In the genomic region with DNA sequence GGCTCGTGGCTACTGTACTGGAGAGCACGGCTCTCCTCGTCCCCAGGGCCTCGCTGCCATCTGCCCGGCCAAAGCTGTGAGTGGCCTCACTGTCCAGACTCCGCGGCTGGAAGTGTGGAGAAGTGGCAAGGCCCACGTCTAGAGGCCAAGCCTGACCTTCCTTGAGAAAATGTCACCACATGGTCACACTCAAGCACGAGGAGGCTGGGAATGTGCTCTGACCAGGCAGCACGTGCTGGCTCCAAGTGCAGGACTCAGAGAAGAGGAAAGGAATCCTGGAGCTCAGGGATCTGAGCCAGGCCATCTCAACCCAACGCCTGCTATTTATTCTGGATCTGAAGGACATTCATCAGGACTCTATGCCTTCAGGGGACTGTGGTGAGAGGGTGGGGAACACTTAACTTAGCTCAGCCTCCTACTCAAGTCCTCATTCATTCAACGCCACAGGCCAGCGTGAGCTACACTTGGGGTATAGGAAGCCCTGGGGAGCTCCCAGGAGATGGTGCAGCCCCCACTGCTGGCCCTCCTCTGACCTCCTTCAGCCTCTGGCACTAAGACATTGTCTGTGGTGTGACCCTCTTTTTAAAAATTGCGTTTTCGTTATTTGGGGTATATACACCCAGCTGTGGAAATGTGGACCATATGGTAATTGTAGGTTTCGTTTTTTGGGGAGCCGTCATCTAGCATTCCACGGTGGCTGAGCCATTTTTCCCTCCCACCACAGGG, we compare ENCODE assay signal across 38 cellular contexts. TPM values are rescaled to one million over a fixed set of nuclear protein-coding genes. Genes with fewer than 3 reads are reported as not detected.
"Had no signal": no experiment of that assay in that cellular context is flagged by ENCODE, and none has a peak within 500 bp of the region (broad histone marks: within the 10 kb centered on the region; RNA-seq: fewer than 3 reads in every experiment).

No MANE protein-coding gene starts in this region.

- H3K4me3 ChIP-seq: ascending aorta, cardiac muscle cell, Peyer's patch had no signal

- H3K36me3 ChIP-seq: ascending aorta, cardiac muscle cell, Peyer's patch had no signal

- ATAC-seq: activated T-cell treated with anti-CD3 and anti-CD28 coated beads, Interleukin-2, amount 50 U/mL, for 4 hours; PC-3; Right ventricle myocardium inferior had no signal

- H3K4me1 ChIP-seq: ascending aorta had no signal

- H3K9me3 ChIP-seq: ascending aorta, Peyer's patch had no signal

- H3K27me3 ChIP-seq: ascending aorta, Peyer's patch had no signal

- H3K27ac ChIP-seq: ascending aorta, cardiac muscle cell, Peyer's patch, RWPE1, VCaP had no signal

- DNase-seq: activated B cell treated with CpG ODN at 0.5 μM for 24 hours; activated CD4-positive, alpha-beta memory T cell treated with anti-CD3 and anti-CD28 coated beads for 36 hours; activated CD4-positive, alpha-beta T cell treated with anti-CD3 and anti-CD28 coated beads for 4 hours; activated CD4-positive, alpha-beta T cell treated with anti-CD3 and anti-CD28 coated beads, Interleukin-2, amount 50 U/mL, for 1 hour; activated CD4-positive, CD25-positive, alpha-beta regulatory T cell treated with anti-CD3 and anti-CD28 coated beads, Interleukin-2, amount 50 U/mL, for 72 hours; activated CD8-positive, alpha-beta memory T cell treated with anti-CD3 and anti-CD28 coated beads, Interleukin-2, amount 50 U/mL, for 4 hours; activated naive CD4-positive, alpha-beta T cell; activated naive CD4-positive, alpha-beta T cell treated with anti-CD3 and anti-CD28 coated beads, Interleukin-2, amount 50 U/mL, for 16 hours; activated naive CD8-positive, alpha-beta T cell treated with anti-CD3 and anti-CD28 coated beads, Interleukin-2, amount 10 ng/mL, durations not matched to agents 7 days and 5 days; activated T-cell treated with anti-CD3 and anti-CD28 coated beads for 4 hours; activated T-cell treated with anti-CD3 and anti-CD28 coated beads, Interleukin-2, amount 50 U/mL, for 4 hours; amygdala; cerebellar nuclear complex; NCI-H1092 treated with DMSO at 0.1 percent for 48 hours; NCI-H1417; NCI-H146; NCI-H187; NCI-H2029 treated with DMSO at 0.1 percent for 48 hours; NCI-H2171; NCI-H510A; NCI-H526; NCI-H748 treated with DMSO at 0.1 percent for 48 hours; NK-92 treated with Interleukin-12 subunit alpha and Interleukin-12 subunit beta, amount 100 ng/mL, for 24 hours; PC-3; Peyer's patch; SIG-M5; SW 1271; T-helper 1 cell; T-helper 2 cell; T-helper 9 cell had no signal

RNA-seq across cellular contexts. Expression of a gene that starts 29.0 kb away (rescaled TPM):
- total RNA-seq: activated B cell treated with CpG ODN at 0.5 μM for 24 hours; activated CD4-positive, alpha-beta memory T cell treated with anti-CD3 and anti-CD28 coated beads for 36 hours; activated naive CD8-positive, alpha-beta T cell treated with anti-CD3 and anti-CD28 coated beads, Interleukin-2, amount 10 ng/mL, durations not matched to agents 7 days and 5 days; activated T-cell treated with anti-CD3 and anti-CD28 coated beads, Interleukin-2, amount 50 U/mL, for 4 hours; activated T-helper 1 cell treated with anti-CD3 and anti-CD28 coated beads, Interleukin-12 subunit alpha, Interleukin-12 subunit beta, Interleukin-2, Interleukin-4 antibody, amounts not matched to agents 30 ng/mL and 10 ng/mL and 1 ng/mL, durations not matched to agents 14 hours and 24 hours and 36 hours; ascending aorta; cardiac muscle cell; M059J; Peyer's patch had no signal
- polyA plus RNA-seq: cardiac muscle cell had no signal

RNA-seq across cellular contexts. Expression of a gene that starts 59.4 kb away (rescaled TPM):
- total RNA-seq: activated B cell treated with CpG ODN at 0.5 μM for 24 hours; activated CD4-positive, alpha-beta memory T cell treated with anti-CD3 and anti-CD28 coated beads for 36 hours; activated naive CD8-positive, alpha-beta T cell treated with anti-CD3 and anti-CD28 coated beads, Interleukin-2, amount 10 ng/mL, durations not matched to agents 7 days and 5 days; activated T-cell treated with anti-CD3 and anti-CD28 coated beads, Interleukin-2, amount 50 U/mL, for 4 hours; activated T-helper 1 cell treated with anti-CD3 and anti-CD28 coated beads, Interleukin-12 subunit alpha, Interleukin-12 subunit beta, Interleukin-2, Interleukin-4 antibody, amounts not matched to agents 30 ng/mL and 10 ng/mL and 1 ng/mL, durations not matched to agents 14 hours and 24 hours and 36 hours; ascending aorta; M059J; PC-3; Right ventricle myocardium inferior had no signal
- polyA plus RNA-seq: adipose tissue, cardiac muscle cell had no signal
